In genomic region chr9:113401027-113401792, GRCh38 we compare ENCODE assay signal across 8 cellular contexts. TPM values are rescaled to one million over a fixed set of nuclear protein-coding genes. Genes with fewer than 3 reads are reported as not detected.
DNase-seq lines count a peak whose midpoint lies in the region; ATAC-seq and TF ChIP-seq lines count a peak whose summit lies in the region.

Gene ALAD (minus strand): TSS chr9:113401284. CDS start chr9:113393559, 7,725 bp downstream.

- peak within 1 kb of the TSS; percentile 83 for H3K4me3 ChIP-seq in GM12864 (ENCODE audit: low read depth, low read length)
- H3K4me3 ChIP-seq in thymus (ENCODE audit: low read length): peak within 1 kb of the TSS; percentile 71

- TF ChIP-seq CTCF in GM12864 (IDR thresholded peaks at IDR 0.05; ENCODE audit: low read depth, low read length, missing control alignments): peak; percentile 91
- TF ChIP-seq CTCF in osteocyte (IDR thresholded peaks at IDR 0.05): peak; percentile 99

- no peaks in the 10 kb centered on the region for H3K9me3 ChIP-seq in thymus (ENCODE audit: control insufficient read depth)

- DNase-seq in GM12864 (ENCODE audit: low read depth): peak; percentile 92
- peak; percentile 98 for DNase-seq in NCI-H1092 treated with DMSO at 0.1 percent for 48 hours (lab: John Stamatoyannopoulos, UW)
- DNase-seq in SKM-1 (lab: John Stamatoyannopoulos, UW; ENCODE audit: unreplicated experiment): peak; percentile 76
- peak; percentile 98 to 99 for DNase-seq in activated naive CD4-positive, alpha-beta T cell treated with anti-CD3 and anti-CD28 coated beads, Interleukin-2, amount 50 U/mL, for 72 hours (ENCODE audit: low spot score in 2 of 2)
- peak; percentile 99 for DNase-seq in glomerular visceral epithelial cell (ENCODE audit: extremely low spot score)
- DNase-seq in osteocyte (ENCODE audit: extremely low spot score, unreplicated experiment): peak; percentile 100

- H3K27me3 ChIP-seq in thymus (ENCODE audit: control insufficient read depth, insufficient read depth): no peaks in the 10 kb centered on the region

- H3K9me3 Mint-ChIP-seq in activated naive CD4-positive, alpha-beta T cell treated with anti-CD3 and anti-CD28 coated beads, Interleukin-2, amount 50 U/mL, for 72 hours: no peaks in the 10 kb centered on the region
- no peaks in the 10 kb centered on the region for H3K9me3 Mint-ChIP-seq in osteocyte (ENCODE audit: unreplicated experiment)

- ATAC-seq in HG02623 (IDR thresholded peaks at IDR 0.05; ENCODE audit: unreplicated experiment): peak; percentile 97
- peak; percentile 93 to 99 for ATAC-seq in activated naive CD4-positive, alpha-beta T cell treated with anti-CD3 and anti-CD28 coated beads, Interleukin-2, amount 50 U/mL, for 72 hours

- H3K36me3 Mint-ChIP-seq in activated naive CD4-positive, alpha-beta T cell treated with anti-CD3 and anti-CD28 coated beads, Interleukin-2, amount 50 U/mL, for 72 hours: no peaks in the 10 kb centered on the region
- peaks cover 4% of the 10 kb centered on the region for H3K36me3 Mint-ChIP-seq in osteocyte (ENCODE audit: unreplicated experiment)

- peaks cover 6% of the 10 kb centered on the region for H3K36me3 ChIP-seq in thymus (ENCODE audit: control insufficient read depth, insufficient read depth)

- H3K27ac ChIP-seq in thymus (ENCODE audit: low read depth): peak within 1 kb of the TSS; percentile 36

- H3K27me3 Mint-ChIP-seq in osteocyte (ENCODE audit: unreplicated experiment): no peaks in the 10 kb centered on the region

- WGBS in thymus: 3% methylated on average over 50 of the region's 50 CpGs

- H3K27ac Mint-ChIP-seq in activated naive CD4-positive, alpha-beta T cell treated with anti-CD3 and anti-CD28 coated beads, Interleukin-2, amount 50 U/mL, for 72 hours: peak within 1 kb of the TSS; percentile 83 to 90
- H3K27ac Mint-ChIP-seq in osteocyte (ENCODE audit: unreplicated experiment): peak within 1 kb of the TSS; percentile 70

- peaks cover 16% of the 10 kb centered on the region for H3K4me1 ChIP-seq in thymus (ENCODE audit: control insufficient read depth, insufficient read depth, low read length)

- peak within 1 kb of the TSS; percentile 93 for H3K4me3 Mint-ChIP-seq in osteocyte (ENCODE audit: unreplicated experiment)

- H3K4me1 Mint-ChIP-seq in osteocyte (ENCODE audit: unreplicated experiment): peaks cover 14% of the 10 kb centered on the region

RNA-seq across cellular contexts. Expression of gene ALAD, which starts in this region (rescaled TPM):
- 10 to 100 TPM; 28.0 to 35.3 TPM for total RNA-seq in activated naive CD4-positive, alpha-beta T cell treated with anti-CD3 and anti-CD28 coated beads, Interleukin-2, amount 50 U/mL, for 72 hours
- 26.2 and 27.4 TPM in 2 replicates for total RNA-seq in osteocyte
- polyA plus RNA-seq in thymus: 29.9 TPM

Comparison
In these comparisons a context has a peak if more than half of its experiments do, and no peak if none do; other contexts are left out.
1. Peak in every context shown above with its lines: DNase-seq, ATAC-seq, H3K4me3 ChIP-seq and H3K27ac ChIP-seq.